ENCODE assay signal across 10 cellular contexts in genomic region chr11:2099523-2100316, GRCh38. TPM values are rescaled to one million over a fixed set of nuclear protein-coding genes. Genes with fewer than 3 reads are reported as not detected.
A peak's percentile ranks its signal among the peaks of the same experiment; 100 is the strongest.
DNase-seq lines count a peak whose midpoint lies in the region; TF ChIP-seq lines count a peak whose summit lies in the region.
"Had no signal": no experiment of that assay in that cellular context is flagged by ENCODE, and none has a peak within 500 bp of the region (broad histone marks: within the 10 kb centered on the region; RNA-seq: fewer than 3 reads in every experiment).

No MANE protein-coding gene starts in this region.

- H3K4me2 ChIP-seq in skeletal muscle satellite cell (ENCODE audit: low read length), result peak overlapping the region; percentile 38

- peak overlapping the region; percentile 64 for H3K27ac ChIP-seq in RWPE1
- H3K27ac ChIP-seq in right atrium auricular region, result peak overlapping the region; percentile 41 to 66
- H3K27ac ChIP-seq in effector memory CD4-positive, alpha-beta T cell (ENCODE audit: insufficient read depth, low read length, poor library complexity, severe bottlenecking), result no peak overlapping the region

- H3K36me3 Mint-ChIP-seq in type B pancreatic cell, result no peaks in the 10 kb centered on the region

- no peaks in the 10 kb centered on the region for H3K27me3 ChIP-seq in right atrium auricular region
- no peaks in the 10 kb centered on the region for H3K27me3 ChIP-seq in skeletal muscle satellite cell (ENCODE audit: control insufficient read depth, insufficient read depth, low read length)
- no peaks in the 10 kb centered on the region for H3K27me3 ChIP-seq in effector memory CD4-positive, alpha-beta T cell (replicated peaks; ENCODE audit: control insufficient read depth, insufficient read depth, low read length, poor library complexity, severe bottlenecking)

- no peak overlapping the region for H3K9ac ChIP-seq in skeletal muscle satellite cell (ENCODE audit: low read depth, low read length)

- H3K4me1 ChIP-seq in right atrium auricular region, result peaks cover 0 to 64% of the 10 kb centered on the region in 2 donors
- H3K4me1 ChIP-seq in skeletal muscle satellite cell (ENCODE audit: control insufficient read depth, insufficient read depth, low read length), result peaks cover 56% of the 10 kb centered on the region
- no peaks in the 10 kb centered on the region for H3K4me1 ChIP-seq in effector memory CD4-positive, alpha-beta T cell (ENCODE audit: control insufficient read depth, insufficient read depth, low read length, poor library complexity, severe bottlenecking)

- H3K27ac Mint-ChIP-seq in type B pancreatic cell, result no peak overlapping the region

- H3K36me3 ChIP-seq in right atrium auricular region (no peaks in the 10 kb centered on the region), skeletal muscle satellite cell (ENCODE audit: insufficient read depth, low read length) (no peaks in the 10 kb centered on the region)
- no peaks in the 10 kb centered on the region for H3K36me3 ChIP-seq in effector memory CD4-positive, alpha-beta T cell (ENCODE audit: control insufficient read depth, insufficient read depth, low read length)

- POLR2A ChIA-PET in RWPE1 (lab: Yijun Ruan, JAX; ENCODE audit: low non-redundant PET), result no interaction called here

- H3K4me1 Mint-ChIP-seq in type B pancreatic cell (ENCODE audit: unreplicated experiment), result peaks cover 7% of the 10 kb centered on the region

- peak; percentile 17 for DNase-seq in NCI-H2227 (lab: John Stamatoyannopoulos, UW; ENCODE audit: unreplicated experiment)
- DNase-seq in NCI-H2227 treated with DMSO at 0.1 percent for 48 hours (lab: John Stamatoyannopoulos, UW), result no peak
- peak; percentile 86 for DNase-seq in RWPE1 (ENCODE audit: low spot score)
- DNase-seq in right atrium auricular region (ENCODE audit: low spot score), result no peak
- no peak for DNase-seq in effector memory CD4-positive, alpha-beta T cell
- DNase-seq in stimulated activated CD4-positive, alpha-beta T cell treated with anti-CD3 and anti-CD28 coated beads, Interleukin-15, amount 100 ng/mL, for 24 hours, result no peak
- DNase-seq in type B pancreatic cell (ENCODE audit: extremely low spot score, unreplicated experiment), result no peak
- DNase-seq: NCI-H446 had no signal

- no peaks in the 10 kb centered on the region for H3K27me3 Mint-ChIP-seq in type B pancreatic cell

- H3K4me3 ChIP-seq in right atrium auricular region, result no peak overlapping the region
- no peak overlapping the region for H3K4me3 ChIP-seq in skeletal muscle satellite cell (ENCODE audit: low read length)
- no peak overlapping the region for H3K4me3 ChIP-seq in effector memory CD4-positive, alpha-beta T cell (ENCODE audit: insufficient read depth, low read depth, low read length, poor library complexity, severe bottlenecking)

- H3K9me3 ChIP-seq in right atrium auricular region (no peaks in the 10 kb centered on the region), skeletal muscle satellite cell (replicated peaks; ENCODE audit: low read length) (no peaks in the 10 kb centered on the region)
- no peaks in the 10 kb centered on the region for H3K9me3 ChIP-seq in effector memory CD4-positive, alpha-beta T cell (ENCODE audit: control insufficient read depth, low read length)

- no peaks in the 10 kb centered on the region for H3K9me3 Mint-ChIP-seq in type B pancreatic cell

- H3K4me3 Mint-ChIP-seq in type B pancreatic cell, result no peak overlapping the region

- CTCF ChIA-PET in RWPE1 (lab: Yijun Ruan, JAX), result interaction anchor here (0.5 to 2.6 kb wide), 6 partner anchors 24 to 1117 kb away, joined by 3 to 9 read pairs (median 4); no protein-coding TSS in a partner anchor

- TF ChIP-seq CTCF in RWPE1 (conservative IDR thresholded peaks at IDR 0.05; ENCODE audit: low read depth) (no peak), right atrium auricular region (IDR thresholded peaks at IDR 0.05) (peak in 1 of 2 donors; percentile 15), type B pancreatic cell (conservative IDR thresholded peaks at IDR 0.05) (no peak)

RNA-seq across cellular contexts. Expression of gene IGF2, which starts 39.5 kb away (rescaled TPM):
- total RNA-seq in right atrium auricular region (10 to 100 TPM; 43.2 to 61.9 TPM), type B pancreatic cell (ENCODE audit: low replicate concordance) (2,350 and 3,865 TPM in 2 replicates)
- total RNA-seq in skeletal muscle satellite cell (2012; rRNA removed), result 0.76 and 8.7 TPM in 2 replicates
- total RNA-seq: mononuclear cell had no signal

Comparison
In these comparisons a context has a peak if more than half of its experiments do, and no peak if none do; other contexts are left out.
1. DNase-seq: peak in NCI-H2227 (single experiment) and RWPE1 (single experiment); none in NCI-H2227 treated with DMSO at 0.1 percent for 48 hours (single experiment), right atrium auricular region (single experiment), effector memory CD4-positive, alpha-beta T cell (0 of 3), stimulated activated CD4-positive, alpha-beta T cell treated with anti-CD3 and anti-CD28 coated beads, Interleukin-15, amount 100 ng/mL, for 24 hours (single experiment) and type B pancreatic cell (single experiment).
2. RNA of gene IGF2, which starts 39.5 kb away (total RNA-seq): 2,350 to 3,865 TPM in type B pancreatic cell; 43.2 to 61.9 TPM in right atrium auricular region; every median in the first group is over 10 times any median in the second.